13 cellular contexts compared by ENCODE assay signal in genomic region chrX:129706395-129707072, GRCh38. TPM values are rescaled to one million over a fixed set of nuclear protein-coding genes. Genes with fewer than 3 reads are reported as not detected.
A peak's percentile ranks its signal among the peaks of the same experiment; 100 is the strongest.
DNase-seq lines count a peak whose midpoint lies in the region; ATAC-seq and TF ChIP-seq lines count a peak whose summit lies in the region.
"Had no signal": no experiment of that assay in that cellular context is flagged by ENCODE, and none has a peak within 500 bp of the region (broad histone marks: within the 10 kb centered on the region; RNA-seq: fewer than 3 reads in every experiment).

No MANE protein-coding gene starts in this region.

- no peaks in the 10 kb centered on the region for H3K36me3 ChIP-seq in sigmoid colon

- no peak for TF ChIP-seq POLR2A in sigmoid colon (IDR thresholded peaks at IDR 0.05)

- no peaks in the 10 kb centered on the region for H3K9me3 ChIP-seq in sigmoid colon

- H3K27me3 ChIP-seq in sigmoid colon, result no peaks in the 10 kb centered on the region

- intact Hi-C loops in sigmoid colon (cut with DNase I), result no loop called here

- H3K4me3 ChIP-seq in AG10803 (ENCODE audit: low read length) (no peak overlapping the region), sigmoid colon (no peak overlapping the region)

- WGBS in sigmoid colon, 2 donors, result 62 to 81% methylated on average over 7 of the region's 7 CpGs

- peak overlapping the region; percentile 88 for H3K27ac ChIP-seq in angular gyrus (ENCODE audit: low read depth, low read length)
- no peak overlapping the region for H3K27ac ChIP-seq in sigmoid colon

- no peak for TF ChIP-seq EP300 in sigmoid colon (IDR thresholded peaks at IDR 0.05)

- no peaks in the 10 kb centered on the region for H3K4me1 ChIP-seq in sigmoid colon

- TF ChIP-seq CTCF in AG10803 (conservative IDR thresholded peaks at IDR 0.05; ENCODE audit: low read length), result no peak
- TF ChIP-seq CTCF in GM20000 (IDR thresholded peaks at IDR 0.05; ENCODE audit: extremely low read depth, missing control alignments), result no peak
- TF ChIP-seq CTCF in sigmoid colon (IDR thresholded peaks at IDR 0.05), result no peak

- ATAC-seq in GM21723 (IDR thresholded peaks at IDR 0.05; ENCODE audit: unreplicated experiment) (no peak), HG03521 (IDR thresholded peaks at IDR 0.05; ENCODE audit: unreplicated experiment) (no peak)
- ATAC-seq: Panc1 had no signal

- DNase-seq in AG10803 (ENCODE audit: low read depth), result peak; percentile 12
- DNase-seq in NCI-H1092 (lab: John Stamatoyannopoulos, UW), result peak; percentile 64
- DNase-seq in inferior parietal cortex (ENCODE audit: extremely low spot score), result peak; percentile 63
- no peak for DNase-seq in GM20000 (ENCODE audit: low spot score)
- DNase-seq in sigmoid colon, result no peak
- DNase-seq: foreskin melanocyte, mesenchymal stem cell, MV-4-11, retina had no signal

RNA-seq across cellular contexts. Expression of gene XPNPEP2, which starts 32.2 kb away (rescaled TPM):
- 10 to 100 TPM in 1 of 4 donors, 1 to 10 TPM in 3; 2.6 to 11.1 (median 4.7) TPM for total RNA-seq in sigmoid colon
- polyA plus RNA-seq in sigmoid colon, result 1 to 10 TPM; 1.8 to 3.3 (median 2.5) TPM

RNA-seq across cellular contexts. Expression of gene APLN, which starts 51.8 kb away (rescaled TPM):
- under 1 TPM in 2 of 4 donors, not detected in 2; 0.36 to 0.81 TPM for total RNA-seq in sigmoid colon
- under 1 TPM in 1 of 3 donors, not detected in 2; 0.47 TPM for polyA plus RNA-seq in sigmoid colon

Comparison
In these comparisons a context has a peak if more than half of its experiments do, and no peak if none do; other contexts are left out.
1. DNase-seq: peak in AG10803 (single experiment), NCI-H1092 (single experiment) and inferior parietal cortex (single experiment); none in GM20000 (single experiment) and sigmoid colon (single experiment).